13 cellular contexts compared by ENCODE assay signal in genomic region chr2:239949537-239949936, GRCh38.
DNase-seq lines count a peak whose midpoint lies in the region; TF ChIP-seq lines count a peak whose summit lies in the region.
"Had no signal": no experiment of that assay in that cellular context is flagged by ENCODE, and none has a peak within 500 bp of the region (broad histone marks: within the 10 kb centered on the region; RNA-seq: fewer than 3 reads in every experiment).

No MANE protein-coding gene starts in this region.

- no peak overlapping the region for H3K27ac Mint-ChIP-seq in activated CD4-positive, alpha-beta T cell treated with anti-CD3 and anti-CD28 coated beads, Interleukin-2, amount 10 ng/mL, durations not matched to agents 24 days and 14 days

- no peak overlapping the region for H3K4me3 ChIP-seq in BLaER1
- no peak overlapping the region for H3K4me3 ChIP-seq in HEK293 (ENCODE audit: low read depth, low read length)
- H3K4me3 ChIP-seq in osteoblast (ENCODE audit: insufficient read depth, low read length) = no peak overlapping the region
- H3K4me3 ChIP-seq in transverse colon = no peak overlapping the region
- H3K4me3 ChIP-seq: GM12878 had no signal

- no peak for TF ChIP-seq EP300 in transverse colon (IDR thresholded peaks at IDR 0.05; ENCODE audit: low read depth)

- no peaks in the 10 kb centered on the region for H3K36me3 Mint-ChIP-seq in activated CD4-positive, alpha-beta T cell treated with anti-CD3 and anti-CD28 coated beads, Interleukin-2, amount 10 ng/mL, durations not matched to agents 24 days and 14 days (ENCODE audit: low read depth)

- DNase-seq in activated effector memory CD4-positive, alpha-beta T cell treated with anti-CD3 and anti-CD28 coated beads, Interleukin-2, amount 50 U/mL, for 16 hours = peak; percentile 30
- no peak for DNase-seq in activated effector memory CD4-positive, alpha-beta T cell treated with Interleukin-2 at 50 U/mL for 16 hours
- DNase-seq in osteoblast (ENCODE audit: insufficient read length, low spot score, missing footprints) (peak; percentile 85), NCI-H2029 (lab: John Stamatoyannopoulos, UW) (no peak), transverse colon (no peak)
- DNase-seq in activated CD4-positive, alpha-beta T cell treated with anti-CD3 and anti-CD28 coated beads, Interleukin-2, amount 10 ng/mL, durations not matched to agents 24 days and 14 days = no peak
- DNase-seq: ACHN; CD4-positive, alpha-beta memory T cell; DMS79 had no signal

- POLR2A ChIA-PET in HEK293 (lab: Yijun Ruan, JAX) = no interaction called here

- intact Hi-C loops in transverse colon (cut with DNase I; ENCODE audit: low total_unique reads) = no loop called here
- intact Hi-C loops in activated CD4-positive, alpha-beta T cell treated with anti-CD3 and anti-CD28 coated beads, Interleukin-2, amount 10 ng/mL, durations not matched to agents 24 days and 14 days (cut with micrococcal nuclease) = no loop called here

- no peak for TF ChIP-seq POLR2A in transverse colon (IDR thresholded peaks at IDR 0.05)

- H4K20me1 ChIP-seq in BLaER1 (no peaks in the 10 kb centered on the region), osteoblast (ENCODE audit: insufficient read depth, low read length) (peaks cover 6% of the 10 kb centered on the region)

- H3K4me1 ChIP-seq in BLaER1 (peaks cover 99% of the 10 kb centered on the region), HEK293 (ENCODE audit: control insufficient read depth, insufficient read depth, low read length) (no peaks in the 10 kb centered on the region), osteoblast (ENCODE audit: insufficient read depth, low read length) (peaks cover 5% of the 10 kb centered on the region), transverse colon (peaks cover 0 to 9% (median 4%) of the 10 kb centered on the region in 4 donors)

- H3K9ac ChIP-seq in BLaER1 = peak overlapping the region; percentile 80

- H3K27me3 Mint-ChIP-seq in activated CD4-positive, alpha-beta T cell treated with anti-CD3 and anti-CD28 coated beads, Interleukin-2, amount 10 ng/mL, durations not matched to agents 24 days and 14 days = no peaks in the 10 kb centered on the region
- H3K27me3 Mint-ChIP-seq: CD4-positive, alpha-beta memory T cell had no signal

- no peak for TF ChIP-seq CTCF in HEK293 (tag by site-specific recombination; IDR thresholded peaks at IDR 0.05)
- TF ChIP-seq CTCF in osteoblast (IDR thresholded peaks at IDR 0.05; ENCODE audit: extremely low read depth, low read depth, low read length) = no peak
- TF ChIP-seq CTCF in transverse colon (IDR thresholded peaks at IDR 0.05) = no peak

- H3K36me3 ChIP-seq in BLaER1 (no peaks in the 10 kb centered on the region), HEK293 (ENCODE audit: control insufficient read depth in 2 of 2, insufficient read depth in 1 of 2, low read length in 2 of 2) (peaks cover 0 to 8% of the 10 kb centered on the region in 2 experiments; a peak in 1 of 3 replicates), osteoblast (ENCODE audit: insufficient read depth, low read length) (no peaks in the 10 kb centered on the region), transverse colon (no peaks in the 10 kb centered on the region)

- H3K27ac ChIP-seq in BLaER1 (peak overlapping the region; percentile 97), HEK293 (ENCODE audit: extremely low read depth, low read depth, low read length) (no peak overlapping the region), osteoblast (ENCODE audit: low read depth, low read length) (no peak overlapping the region), transverse colon (no peak overlapping the region)
- H3K27ac ChIP-seq: C4-2B had no signal

- no peaks in the 10 kb centered on the region for H3K9me3 ChIP-seq in BLaER1
- no peaks in the 10 kb centered on the region for H3K9me3 ChIP-seq in HEK293 (ENCODE audit: control insufficient read depth, insufficient read depth, low read depth, low read length)
- H3K9me3 ChIP-seq in osteoblast (ENCODE audit: low read depth, low read length) = no peaks in the 10 kb centered on the region
- no peaks in the 10 kb centered on the region for H3K9me3 ChIP-seq in transverse colon

- peaks cover 7% of the 10 kb centered on the region for H3K4me1 Mint-ChIP-seq in activated CD4-positive, alpha-beta T cell treated with anti-CD3 and anti-CD28 coated beads, Interleukin-2, amount 10 ng/mL, durations not matched to agents 24 days and 14 days

- H3K9me3 Mint-ChIP-seq in activated CD4-positive, alpha-beta T cell treated with anti-CD3 and anti-CD28 coated beads, Interleukin-2, amount 10 ng/mL, durations not matched to agents 24 days and 14 days = no peaks in the 10 kb centered on the region
- H3K9me3 Mint-ChIP-seq: CD4-positive, alpha-beta memory T cell had no signal

- H3K27me3 ChIP-seq in BLaER1 (no peaks in the 10 kb centered on the region), osteoblast (ENCODE audit: insufficient read depth, low read length) (no peaks in the 10 kb centered on the region), transverse colon (no peaks in the 10 kb centered on the region)

- no peak overlapping the region for H2AFZ ChIP-seq in osteoblast (ENCODE audit: low read length)

- CTCF ChIA-PET in HEK293 (lab: Yijun Ruan, JAX) = no interaction called here

- H3K4me3 Mint-ChIP-seq in activated CD4-positive, alpha-beta T cell treated with anti-CD3 and anti-CD28 coated beads, Interleukin-2, amount 10 ng/mL, durations not matched to agents 24 days and 14 days = no peak overlapping the region
- H3K4me3 Mint-ChIP-seq: CD4-positive, alpha-beta memory T cell had no signal

- 60 to 70% methylated on average over 2 to 7 of the region's 7 CpGs for WGBS in transverse colon (ENCODE audit: low coverage in 1 of 2), 2 donors

- no peaks in the 10 kb centered on the region for H3K79me2 ChIP-seq in osteoblast (ENCODE audit: insufficient read depth, low read length)

- in situ Hi-C loops in transverse colon (cut with MboI; ENCODE audit: low pct_ligation_motif_present in 1 of 4, low pct_unique_long_range_greater_than_20kb in 1 of 4, low sequenced_read_pairs in 3 of 4) = no loop called here

- H3K4me2 ChIP-seq in BLaER1 (peak overlapping the region; percentile 88), osteoblast (ENCODE audit: insufficient read depth, low read length) (no peak overlapping the region)

TF ChIP-seq in HEK293, 187 proteins besides CTCF, POLR2A, EP300 and RAD21:
- no peak for TF ChIP-seq ZNF521 (tag by site-specific recombination; IDR thresholded peaks at IDR 0.05)
- 0 out of 2 replicates have a peak, but pooled peaks have one; percentile 9 for TF ChIP-seq ZFHX2 (tag by site-specific recombination; conservative IDR thresholded peaks at IDR 0.05)

Comparison
In these comparisons a context has a peak if more than half of its experiments do, and no peak if none do; other contexts are left out.
1. DNase-seq: peak in activated effector memory CD4-positive, alpha-beta T cell treated with anti-CD3 and anti-CD28 coated beads, Interleukin-2, amount 50 U/mL, for 16 hours (single experiment) and osteoblast (single experiment); none in activated effector memory CD4-positive, alpha-beta T cell treated with Interleukin-2 at 50 U/mL for 16 hours (single experiment), NCI-H2029 (single experiment), transverse colon (single experiment) and activated CD4-positive, alpha-beta T cell treated with anti-CD3 and anti-CD28 coated beads, Interleukin-2, amount 10 ng/mL, durations not matched to agents 24 days and 14 days (single experiment).